Comparison of ENCODE assay signal across 8 cellular contexts in the genomic region with DNA sequence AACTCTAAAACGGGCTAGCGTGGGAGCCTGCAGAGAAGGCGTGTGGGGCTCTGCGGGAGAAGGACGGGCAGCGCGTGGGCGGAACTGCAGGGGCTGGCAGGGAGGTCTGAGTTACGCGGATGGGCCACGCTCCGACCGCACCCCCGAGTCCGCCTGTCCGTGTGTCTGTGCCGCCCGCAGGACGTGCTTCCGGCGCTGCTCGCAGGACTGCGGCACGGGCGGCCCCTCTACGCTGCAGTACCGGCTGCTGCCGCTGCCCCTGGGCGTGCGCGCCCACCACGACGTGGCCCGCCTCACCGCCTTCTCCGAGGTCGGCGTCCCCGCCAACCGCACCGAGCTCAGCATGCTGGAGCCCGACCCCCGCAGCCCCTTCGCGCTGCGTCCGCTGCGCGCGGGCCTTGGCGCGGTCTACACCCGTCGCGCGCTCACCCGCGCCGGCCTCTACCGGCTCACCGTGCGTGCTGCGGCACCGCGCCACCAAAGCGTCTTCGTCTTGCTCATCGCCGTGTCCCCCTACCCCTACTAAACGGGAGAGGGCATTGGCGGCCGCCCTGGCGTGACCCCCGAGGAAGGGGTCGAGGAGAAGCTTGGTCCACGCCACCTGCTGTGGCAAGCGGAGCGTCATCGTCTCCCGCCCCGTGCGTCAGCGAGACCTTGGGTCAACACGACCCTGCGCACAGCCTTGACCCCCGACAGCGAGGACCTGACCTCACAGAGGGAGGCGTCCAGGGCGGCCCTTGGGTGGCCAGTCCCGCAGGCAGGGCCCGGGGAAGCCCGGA. TPM values are rescaled to one million over a fixed set of nuclear protein-coding genes. Genes with fewer than 3 reads are reported as not detected.
DNase-seq lines count a peak whose midpoint lies in the region; ATAC-seq and TF ChIP-seq lines count a peak whose summit lies in the region.

No MANE protein-coding gene starts in this region.

- H3K27ac Mint-ChIP-seq in neural crest cell (ENCODE audit: unreplicated experiment) = no peak overlapping the region

- BruUV-seq in A673 (replicated peaks; lab: Mats Ljungman, UMichigan) = no TSS peak

- TF ChIP-seq CTCF in A673 (conservative IDR thresholded peaks at IDR 0.05; ENCODE audit: low read depth, low read length) (peak; percentile 61), WERI-Rb-1 (IDR thresholded peaks at IDR 0.05; ENCODE audit: low read depth, low read length) (0 out of 2 replicates have a peak, but pooled peaks have one; percentile 9), neural crest cell (conservative IDR thresholded peaks at IDR 0.05) (peak; percentile 75)

- H3K27ac ChIP-seq in A673 (ENCODE audit: low read depth, low read length, poor library complexity, severe bottlenecking) (no peak overlapping the region), WERI-Rb-1 (no peak overlapping the region)

- H3K27me3 ChIP-seq in A673 (replicated peaks; ENCODE audit: insufficient read depth, low read depth, low read length, poor library complexity) (peaks cover 23% of the 10 kb centered on the region), WERI-Rb-1 (ENCODE audit: insufficient read depth, low read depth, severe bottlenecking) (no peaks in the 10 kb centered on the region)

- intact Hi-C loops in A673 (cut with micrococcal nuclease; ENCODE audit: unreplicated experiment) = no loop called here

- no peaks in the 10 kb centered on the region for H3K4me1 ChIP-seq in A673 (ENCODE audit: insufficient read depth, low read length, poor library complexity, severe bottlenecking)

- H3K9me3 ChIP-seq in A673 (ENCODE audit: low read depth, low read length, poor library complexity, severe bottlenecking) (no peaks in the 10 kb centered on the region), WERI-Rb-1 (ENCODE audit: severe bottlenecking) (peaks cover 4% of the 10 kb centered on the region)

- DNase-seq in A673 (ENCODE audit: low spot score) (peak; percentile 70), GM19238 (ENCODE audit: insufficient read length, low spot score) (peak; percentile 56), WERI-Rb-1 (no peak), neural crest cell (ENCODE audit: low read depth, low spot score) (peak; percentile 74)

- H3K36me3 Mint-ChIP-seq in neural crest cell (ENCODE audit: low read depth) = no peaks in the 10 kb centered on the region

- peak overlapping the region; percentile 34 for H3K4me3 ChIP-seq in A673 (ENCODE audit: low read depth, low read length, poor library complexity, severe bottlenecking)
- H3K4me3 ChIP-seq in WERI-Rb-1 (ENCODE audit: low read depth, low read length) = no peak overlapping the region

- ATAC-seq in esophagus mucosa = peak; percentile 56
- no peak for ATAC-seq in GM18867 (IDR thresholded peaks at IDR 0.05; ENCODE audit: unreplicated experiment)
- no peak for ATAC-seq in HG03280 (IDR thresholded peaks at IDR 0.05; ENCODE audit: unreplicated experiment)
- no peak for ATAC-seq in GM21576 (IDR thresholded peaks at IDR 0.05; ENCODE audit: unreplicated experiment)

- CTCF ChIA-PET in A673 (lab: Charles Lee) = no interaction called here

- H3K36me3 ChIP-seq in A673 (ENCODE audit: insufficient read depth, low read length, poor library complexity, severe bottlenecking) = no peaks in the 10 kb centered on the region
- H3K36me3 ChIP-seq in WERI-Rb-1 = no peaks in the 10 kb centered on the region

- H3K9me3 Mint-ChIP-seq in neural crest cell = no peaks in the 10 kb centered on the region

- peaks cover 5% of the 10 kb centered on the region for H3K4me1 Mint-ChIP-seq in neural crest cell

- H3K4me3 Mint-ChIP-seq in neural crest cell = peak overlapping the region; percentile 51

- H3K27me3 Mint-ChIP-seq in neural crest cell (ENCODE audit: low read depth) = peaks cover 33% of the 10 kb centered on the region

- POLR2A ChIA-PET in A673 (lab: Charles Lee; ENCODE audit: low non-redundant PET) = no interaction called here

RNA-seq across cellular contexts. Expression of a gene that starts 11.4 kb away (rescaled TPM):
- total RNA-seq in A673 (2021) (5.8 and 14.4 TPM in 2 replicates), esophagus mucosa (101 TPM), neural crest cell (4.0 and 4.5 TPM in 2 replicates)

Comparison
In these comparisons a context has a peak if more than half of its experiments do, and no peak if none do; other contexts are left out.
1. CTCF ChIP-seq: peak in every context shown above with its lines; median percentile 75 in neural crest cell; 61 in A673; 9 in WERI-Rb-1.